In genomic region chr1:26280333-26281042, GRCh38 we compare ENCODE assay signal across 8 cellular contexts. TPM values are rescaled to one million over a fixed set of nuclear protein-coding genes. Genes with fewer than 3 reads are reported as not detected.
DNase-seq lines count a peak whose midpoint lies in the region; ATAC-seq and TF ChIP-seq lines count a peak whose summit lies in the region.

No MANE protein-coding gene starts in this region.

- H3K27me3 ChIP-seq in Peyer's patch (no peaks in the 10 kb centered on the region), colonic mucosa (no peaks in the 10 kb centered on the region)

- ATAC-seq in GM21390 (IDR thresholded peaks at IDR 0.05; ENCODE audit: unreplicated experiment): no peak

- intact Hi-C loops in colonic mucosa (cut with DNase I): no loop called here

- TF ChIP-seq POLR2A in Peyer's patch (IDR thresholded peaks at IDR 0.05): no peak

- no peaks in the 10 kb centered on the region for H3K9me3 Mint-ChIP-seq in activated T-cell treated with anti-CD3 and anti-CD28 coated beads, Interleukin-2, amount 50 U/mL, for 24 hours
- H3K9me3 Mint-ChIP-seq in mesothelial cell of epicardium: no peaks in the 10 kb centered on the region

- H3K27ac Mint-ChIP-seq in activated T-cell treated with anti-CD3 and anti-CD28 coated beads, Interleukin-2, amount 50 U/mL, for 24 hours: peak overlapping the region; percentile 98
- H3K27ac Mint-ChIP-seq in mesothelial cell of epicardium: peak overlapping the region; percentile 47

- H3K36me3 ChIP-seq in Peyer's patch (peaks cover 0 to 8% (median 0%) of the 10 kb centered on the region in 3 donors), colonic mucosa (peaks cover 7% of the 10 kb centered on the region)

- H3K4me3 ChIP-seq in Peyer's patch: peak overlapping the region; percentile 67 to 85 (median 72)
- H3K4me3 ChIP-seq in colonic mucosa: peak overlapping the region; percentile 91

- TF ChIP-seq CTCF in Peyer's patch (IDR thresholded peaks at IDR 0.05) (no peak), colonic mucosa (IDR thresholded peaks at IDR 0.05) (no peak), mesothelial cell of epicardium (IDR thresholded peaks at IDR 0.05; ENCODE audit: unreplicated experiment) (no peak)

- H3K4me3 Mint-ChIP-seq in activated T-cell treated with anti-CD3 and anti-CD28 coated beads, Interleukin-2, amount 50 U/mL, for 24 hours: peak overlapping the region; percentile 87
- peak overlapping the region; percentile 87 for H3K4me3 Mint-ChIP-seq in mesothelial cell of epicardium

- H3K9ac ChIP-seq in colonic mucosa (ENCODE audit: low read depth in 2 of 2, low read length in 2 of 2): peak overlapping the region; percentile 83 to 84

- H3K4me1 ChIP-seq in Peyer's patch: peaks cover 17 to 81% (median 57%) of the 10 kb centered on the region in 4 donors
- H3K4me1 ChIP-seq in colonic mucosa: peaks cover 28% of the 10 kb centered on the region

- H3K9me3 ChIP-seq in Peyer's patch (no peaks in the 10 kb centered on the region), colonic mucosa (no peaks in the 10 kb centered on the region)

- peaks cover 91% of the 10 kb centered on the region for H3K4me1 Mint-ChIP-seq in activated T-cell treated with anti-CD3 and anti-CD28 coated beads, Interleukin-2, amount 50 U/mL, for 24 hours (ENCODE audit: low read depth)
- peaks cover 34% of the 10 kb centered on the region for H3K4me1 Mint-ChIP-seq in mesothelial cell of epicardium

- H3K27me3 Mint-ChIP-seq in activated T-cell treated with anti-CD3 and anti-CD28 coated beads, Interleukin-2, amount 50 U/mL, for 24 hours: no peaks in the 10 kb centered on the region
- H3K27me3 Mint-ChIP-seq in mesothelial cell of epicardium (ENCODE audit: low read depth): no peaks in the 10 kb centered on the region

- peak overlapping the region; percentile 92 to 96 (median 94) for H3K27ac ChIP-seq in Peyer's patch
- H3K27ac ChIP-seq in colonic mucosa: peak overlapping the region; percentile 95

- H3K36me3 Mint-ChIP-seq in activated T-cell treated with anti-CD3 and anti-CD28 coated beads, Interleukin-2, amount 50 U/mL, for 24 hours (ENCODE audit: low read depth): peaks cover 92% of the 10 kb centered on the region
- peaks cover 3% of the 10 kb centered on the region for H3K36me3 Mint-ChIP-seq in mesothelial cell of epicardium

- no peak for DNase-seq in activated T-cell treated with anti-CD3 and anti-CD28 coated beads, Interleukin-2, amount 50 U/mL, for 24 hours
- DNase-seq in activated T-cell treated with anti-CD3 and anti-CD28 coated beads for 4 hours: no peak
- DNase-seq in Peyer's patch: peak in 2 of 3 donors; percentile 47 to 63
- peak; percentile 53 for DNase-seq in colonic mucosa
- no peak for DNase-seq in mesothelial cell of epicardium (ENCODE audit: low spot score in 2 of 2, unreplicated experiment in 2 of 2)
- DNase-seq in GOT3 (lab: John Stamatoyannopoulos, UW): no peak
- DNase-seq in stimulated activated CD4-positive, alpha-beta T cell treated with anti-CD3 and anti-CD28 coated beads, Interleukin-1b, Interleukin-23, amount 100 ng/mL, for 48 hours: no peak

RNA-seq across cellular contexts. Expression of gene SH3BGRL3, which starts 0.6 kb away (rescaled TPM):
- total RNA-seq in Peyer's patch (10 to 100 TPM; 62.7 to 91.8 (median 89.6) TPM), colonic mucosa (100 to 1,000 TPM; 361 to 478 TPM), mesothelial cell of epicardium (35.6 to 37.4 TPM (median 36.3 TPM) in 3 replicates)

RNA-seq across cellular contexts. Expression of gene UBXN11, which starts 25.9 kb away (rescaled TPM):
- 10 to 100 TPM in 3 of 4 donors, 1 to 10 TPM in 1; 3.9 to 68.5 (median 18.2) TPM for total RNA-seq in Peyer's patch
- total RNA-seq in colonic mucosa: 10 to 100 TPM in 1 of 2 donors, 1 to 10 TPM in 1; 8.7 to 25.7 TPM
- total RNA-seq in mesothelial cell of epicardium: 28.3 to 29.6 TPM (median 29.6 TPM) in 3 replicates

RNA-seq across cellular contexts. Expression of gene CD52, which starts 37.3 kb away (rescaled TPM):
- total RNA-seq in Peyer's patch (100 to 1,000 TPM in 1 of 4 donors, 10 to 100 TPM in 1, 1 to 10 TPM in 2; 4.7 to 135 (median 13.6) TPM), colonic mucosa (10 to 100 TPM in 1 of 2 donors, 1 to 10 TPM in 1; 9.4 to 13.1 TPM), mesothelial cell of epicardium (1.1 to 1.9 TPM (median 1.6 TPM) in 3 replicates)

RNA-seq across cellular contexts. Expression of gene CEP85, which starts 46.5 kb away (rescaled TPM):
- total RNA-seq in Peyer's patch (10 to 100 TPM; 11.0 to 32.2 (median 12.9) TPM), colonic mucosa (10 to 100 TPM; 10.7 to 18.8 TPM), mesothelial cell of epicardium (18.2 to 22.7 TPM (median 20.3 TPM) in 3 replicates)

Comparison
In these comparisons a context has a peak if more than half of its experiments do, and no peak if none do; other contexts are left out.
1. DNase-seq: peak in Peyer's patch (2 of 3) and colonic mucosa (single experiment); none in activated T-cell treated with anti-CD3 and anti-CD28 coated beads, Interleukin-2, amount 50 U/mL, for 24 hours (single experiment), activated T-cell treated with anti-CD3 and anti-CD28 coated beads for 4 hours (single experiment), mesothelial cell of epicardium (0 of 2), GOT3 (single experiment) and stimulated activated CD4-positive, alpha-beta T cell treated with anti-CD3 and anti-CD28 coated beads, Interleukin-1b, Interleukin-23, amount 100 ng/mL, for 48 hours (single experiment).